ENCODE assay signal across 24 cellular contexts in the genomic region with DNA sequence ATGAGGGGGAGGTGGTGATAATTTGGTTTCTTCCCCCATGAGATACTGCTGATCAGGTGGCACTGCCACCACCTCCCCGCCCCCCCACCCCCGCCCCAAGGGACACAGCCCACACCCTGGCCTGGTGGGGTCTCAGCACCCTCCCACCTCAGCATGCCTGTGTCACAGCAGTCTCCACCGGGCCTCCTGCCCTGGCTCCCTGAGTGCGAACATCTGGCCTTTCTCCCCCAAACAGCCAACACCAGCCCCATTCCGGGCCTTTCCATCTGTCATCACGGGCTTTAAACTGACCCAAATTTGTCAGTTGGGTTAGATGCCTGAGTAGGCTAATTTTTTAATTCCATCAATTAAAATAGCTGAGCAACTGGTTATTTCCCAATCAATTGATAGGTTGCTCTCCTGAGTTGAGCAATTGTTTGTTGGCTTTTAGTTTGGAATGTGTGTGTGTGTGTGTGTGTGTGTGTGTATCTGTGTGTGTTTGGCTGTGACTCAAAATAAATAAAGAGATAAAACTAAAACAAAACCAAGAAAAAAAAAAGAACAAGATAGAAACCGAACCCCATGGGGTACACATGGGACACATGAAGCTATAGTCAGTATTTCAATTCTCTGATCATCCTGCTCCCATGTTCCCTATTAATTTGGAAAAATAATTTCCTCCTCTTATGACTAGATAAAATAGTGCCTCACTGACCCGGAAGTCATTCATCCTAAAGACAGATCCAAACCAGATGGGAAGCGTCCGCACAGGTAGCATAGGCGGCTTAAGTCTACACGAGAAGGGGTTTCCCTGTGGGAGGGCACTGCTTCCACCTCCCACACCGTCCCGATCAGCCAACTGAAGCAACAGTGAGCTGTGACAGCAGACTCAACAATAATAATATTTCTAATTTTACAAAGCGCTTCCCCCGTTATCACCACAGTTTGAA. TPM values are rescaled to one million over a fixed set of nuclear protein-coding genes. Genes with fewer than 3 reads are reported as not detected.
"Had no signal": no experiment of that assay in that cellular context is flagged by ENCODE, and none has a peak within 500 bp of the region (broad histone marks: within the 10 kb centered on the region; RNA-seq: fewer than 3 reads in every experiment).

No MANE protein-coding gene starts in this region.

- H3K9me3 ChIP-seq: SJSA1 had no signal

- H3K27me3 ChIP-seq: SJSA1 had no signal

- H3K4me1 ChIP-seq: SJSA1 had no signal

- H3K36me3 ChIP-seq: SJSA1 had no signal

- DNase-seq: activated B cell treated with CpG ODN at 0.5 μM for 24 hours; activated CD4-positive, alpha-beta T cell treated with anti-CD3 and anti-CD28 coated beads for 1 hour; activated CD4-positive, alpha-beta T cell treated with anti-CD3 and anti-CD28 coated beads, Interleukin-2, amount 10 ng/mL, durations not matched to agents 24 days and 14 days; activated CD4-positive, alpha-beta T cell treated with anti-CD3 and anti-CD28 coated beads, Interleukin-2, amount 50 U/mL, for 48 hours; activated CD8-positive, alpha-beta memory T cell treated with anti-CD3 and anti-CD28 coated beads, Interleukin-2, amount 10 ng/mL, durations not matched to agents 7 days and 5 days; activated effector memory CD4-positive, alpha-beta T cell treated with Interleukin-2 at 50 U/mL for 16 hours; activated naive CD4-positive, alpha-beta T cell; activated T-cell treated with anti-CD3 and anti-CD28 coated beads, Interleukin-2, amount 50 U/mL, for 24 hours; aorta; NCI-H1092 treated with DMSO at 0.1 percent for 48 hours; NCI-H1417 treated with DMSO at 0.1 percent for 48 hours; NCI-H187; NCI-H2081; NCI-H510A treated with DMSO at 0.1 percent for 48 hours; NCI-H69; NK-92 treated with Interleukin-12 subunit alpha and Interleukin-12 subunit beta, amount 100 ng/mL, for 24 hours; SHP77; SW 1271 had no signal

- H3K4me2 ChIP-seq: KMS-11 had no signal

- H3K9ac ChIP-seq: KMS-11 had no signal

- H3K27ac ChIP-seq: KMS-11, SJSA1 had no signal

- ATAC-seq: activated CD8-positive, alpha-beta memory T cell treated with anti-CD3 and anti-CD28 coated beads, Interleukin-2, amount 10 ng/mL, durations not matched to agents 7 days and 5 days; SK-N-SH treated with all-trans-retinoic acid at 6 μM for 48 hours had no signal

- H3K4me3 ChIP-seq: SJSA1 had no signal

RNA-seq across cellular contexts. Expression of a gene that starts 7.4 kb away (rescaled TPM):
- total RNA-seq: activated B cell treated with CpG ODN at 0.5 μM for 24 hours; activated CD4-positive, alpha-beta T cell treated with anti-CD3 and anti-CD28 coated beads, Interleukin-2, amount 10 ng/mL, durations not matched to agents 24 days and 14 days; activated CD8-positive, alpha-beta memory T cell treated with anti-CD3 and anti-CD28 coated beads, Interleukin-2, amount 10 ng/mL, durations not matched to agents 7 days and 5 days; activated T-helper 1 cell treated with anti-CD3 and anti-CD28 coated beads, Interleukin-12 subunit alpha, Interleukin-12 subunit beta, Interleukin-2, Interleukin-4 antibody, amounts not matched to agents 30 ng/mL and 10 ng/mL and 1 ng/mL, durations not matched to agents 14 hours and 24 hours and 36 hours; aorta; bronchial epithelial cell; MCF 10A; SJSA1 had no signal

RNA-seq across cellular contexts. Expression of a gene that starts 25.9 kb away (rescaled TPM):
- total RNA-seq: activated CD4-positive, alpha-beta T cell treated with anti-CD3 and anti-CD28 coated beads, Interleukin-2, amount 10 ng/mL, durations not matched to agents 24 days and 14 days; activated CD8-positive, alpha-beta memory T cell treated with anti-CD3 and anti-CD28 coated beads, Interleukin-2, amount 10 ng/mL, durations not matched to agents 7 days and 5 days; activated T-helper 1 cell treated with anti-CD3 and anti-CD28 coated beads, Interleukin-12 subunit alpha, Interleukin-12 subunit beta, Interleukin-2, Interleukin-4 antibody, amounts not matched to agents 30 ng/mL and 10 ng/mL and 1 ng/mL, durations not matched to agents 14 hours and 24 hours and 36 hours; aorta; bronchial epithelial cell; MCF 10A; SJSA1 had no signal

RNA-seq across cellular contexts. Expression of a gene that starts 49.3 kb away (rescaled TPM):
- total RNA-seq: activated B cell treated with CpG ODN at 0.5 μM for 24 hours; activated CD4-positive, alpha-beta T cell treated with anti-CD3 and anti-CD28 coated beads, Interleukin-2, amount 10 ng/mL, durations not matched to agents 24 days and 14 days; activated CD8-positive, alpha-beta memory T cell treated with anti-CD3 and anti-CD28 coated beads, Interleukin-2, amount 10 ng/mL, durations not matched to agents 7 days and 5 days; activated T-helper 1 cell treated with anti-CD3 and anti-CD28 coated beads, Interleukin-12 subunit alpha, Interleukin-12 subunit beta, Interleukin-2, Interleukin-4 antibody, amounts not matched to agents 30 ng/mL and 10 ng/mL and 1 ng/mL, durations not matched to agents 14 hours and 24 hours and 36 hours; aorta; bronchial epithelial cell; MCF 10A; SJSA1 had no signal

RNA-seq across cellular contexts. Expression of a gene that starts 59.4 kb away (rescaled TPM):
- total RNA-seq: activated B cell treated with CpG ODN at 0.5 μM for 24 hours; activated CD4-positive, alpha-beta T cell treated with anti-CD3 and anti-CD28 coated beads, Interleukin-2, amount 10 ng/mL, durations not matched to agents 24 days and 14 days; activated CD8-positive, alpha-beta memory T cell treated with anti-CD3 and anti-CD28 coated beads, Interleukin-2, amount 10 ng/mL, durations not matched to agents 7 days and 5 days; activated T-helper 1 cell treated with anti-CD3 and anti-CD28 coated beads, Interleukin-12 subunit alpha, Interleukin-12 subunit beta, Interleukin-2, Interleukin-4 antibody, amounts not matched to agents 30 ng/mL and 10 ng/mL and 1 ng/mL, durations not matched to agents 14 hours and 24 hours and 36 hours; aorta; bronchial epithelial cell; MCF 10A; SJSA1 had no signal
